In the genomic region with DNA sequence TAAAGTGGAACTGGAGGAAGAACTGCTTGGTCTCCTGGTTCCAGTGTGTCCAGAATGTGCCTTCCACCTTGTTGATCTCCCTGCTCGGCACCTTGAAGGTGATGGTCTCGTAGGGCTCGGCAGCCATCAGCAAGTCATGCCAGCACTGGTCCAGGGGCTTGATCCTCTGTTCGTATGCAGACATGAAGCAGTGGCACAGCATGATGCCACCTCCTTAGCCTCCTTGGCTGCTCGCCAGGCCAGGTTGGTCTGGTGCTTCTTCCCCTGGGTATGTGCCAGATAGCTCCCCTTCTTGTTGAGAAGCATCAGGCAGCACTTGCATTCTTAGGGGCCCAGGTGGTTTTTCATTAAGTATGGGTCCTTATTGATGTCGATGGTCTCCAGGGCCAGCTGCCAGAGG, we compare ENCODE assay signal across 25 cellular contexts. TPM values are rescaled to one million over a fixed set of nuclear protein-coding genes. Genes with fewer than 3 reads are reported as not detected.
DNase-seq lines count a peak whose midpoint lies in the region; ATAC-seq, FAIRE-seq and TF ChIP-seq lines count a peak whose summit lies in the region.
"Had no signal": no experiment of that assay in that cellular context is flagged by ENCODE, and none has a peak within 500 bp of the region (broad histone marks: within the 10 kb centered on the region; RNA-seq: fewer than 3 reads in every experiment).

No MANE protein-coding gene starts in this region.

- H3K4me3 Mint-ChIP-seq in Calu3 (ENCODE audit: low read depth, unreplicated experiment) = no peak overlapping the region
- no peak overlapping the region for H3K4me3 Mint-ChIP-seq in activated T-helper 1 cell treated with anti-CD3 and anti-CD28 coated beads, Interleukin-12 subunit alpha, Interleukin-12 subunit beta, Interleukin-2, Interleukin-4 antibody, amounts not matched to agents 30 ng/mL and 10 ng/mL and 1 ng/mL, durations not matched to agents 14 hours and 24 hours and 36 hours
- H3K4me3 Mint-ChIP-seq: CD8-positive, alpha-beta memory T cell; T-cell had no signal

- no TSS peak for BruUV-seq in Calu3 (replicated peaks; lab: Mats Ljungman, UMichigan)

- no peaks in the 10 kb centered on the region for H3K4me1 ChIP-seq in kidney (ENCODE audit: control insufficient read depth in 1 of 2, insufficient read depth in 1 of 2, low read depth in 1 of 2, low read length in 2 of 2)

- no peak overlapping the region for H3K9ac ChIP-seq in kidney (ENCODE audit: low read length in 2 of 2)
- H3K9ac ChIP-seq: GM23248 had no signal

- DNase-seq in Calu3 (peak; percentile 4), DMS79 (lab: John Stamatoyannopoulos, UW) (peak; percentile 87), NCI-H2171 (lab: John Stamatoyannopoulos, UW) (peak; percentile 24), kidney (peak; percentile 40), NCI-H2107 treated with DMSO at 0.1 percent for 48 hours (lab: John Stamatoyannopoulos, UW; ENCODE audit: unreplicated experiment) (no peak)
- DNase-seq in activated T-helper 1 cell treated with anti-CD3 and anti-CD28 coated beads, Interleukin-12 subunit alpha, Interleukin-12 subunit beta, Interleukin-2, Interleukin-4 antibody, amounts not matched to agents 30 ng/mL and 10 ng/mL and 1 ng/mL, durations not matched to agents 14 hours and 24 hours and 36 hours (ENCODE audit: low spot score) = no peak
- DNase-seq: ACHN; C1 segment of cervical spinal cord; CD8-positive, alpha-beta memory T cell; EL; GM23248; MV-4-11; NCI-H1417 treated with DMSO at 0.1 percent for 48 hours; NCI-H1930; NCI-H2227 treated with DMSO at 0.1 percent for 48 hours; SHP77; T-cell had no signal

- H3K36me3 Mint-ChIP-seq in Calu3 (ENCODE audit: insufficient read depth, unreplicated experiment) = no peaks in the 10 kb centered on the region
- H3K36me3 Mint-ChIP-seq in activated T-helper 1 cell treated with anti-CD3 and anti-CD28 coated beads, Interleukin-12 subunit alpha, Interleukin-12 subunit beta, Interleukin-2, Interleukin-4 antibody, amounts not matched to agents 30 ng/mL and 10 ng/mL and 1 ng/mL, durations not matched to agents 14 hours and 24 hours and 36 hours (ENCODE audit: low read depth) = no peaks in the 10 kb centered on the region
- H3K36me3 Mint-ChIP-seq: T-cell had no signal

- no peak overlapping the region for H3K27ac Mint-ChIP-seq in Calu3 (ENCODE audit: unreplicated experiment)
- no peak overlapping the region for H3K27ac Mint-ChIP-seq in activated T-helper 1 cell treated with anti-CD3 and anti-CD28 coated beads, Interleukin-12 subunit alpha, Interleukin-12 subunit beta, Interleukin-2, Interleukin-4 antibody, amounts not matched to agents 30 ng/mL and 10 ng/mL and 1 ng/mL, durations not matched to agents 14 hours and 24 hours and 36 hours
- H3K27ac Mint-ChIP-seq: T-cell had no signal

- intact Hi-C loops in Calu3 (cut with micrococcal nuclease; ENCODE audit: unreplicated experiment) (no loop called here), kidney (cut with DNase I) (no loop called here)
- intact Hi-C loops in activated T-helper 1 cell treated with anti-CD3 and anti-CD28 coated beads, Interleukin-12 subunit alpha, Interleukin-12 subunit beta, Interleukin-2, Interleukin-4 antibody, amounts not matched to agents 30 ng/mL and 10 ng/mL and 1 ng/mL, durations not matched to agents 14 hours and 24 hours and 36 hours (cut with micrococcal nuclease) = no loop called here

- FAIRE-seq in kidney (lab: Jason Lieb, UNC) = no peak
- FAIRE-seq: GM12878, GM19239, K562, RCC 7860 had no signal

- no peak overlapping the region for H3K27ac ChIP-seq in kidney (ENCODE audit: low read depth in 2 of 2, low read length in 2 of 2)
- H3K27ac ChIP-seq: GM23248 had no signal

- no peaks in the 10 kb centered on the region for H3K36me3 ChIP-seq in kidney (ENCODE audit: control insufficient read depth in 1 of 2, insufficient read depth in 2 of 2, low read length in 2 of 2)

- peaks cover 0 to 2% of the 10 kb centered on the region in 2 donors for H3K9me3 ChIP-seq in kidney (ENCODE audit: control insufficient read depth in 1 of 2, low read length in 2 of 2)

- H3K4me3 ChIP-seq in kidney (ENCODE audit: low read length in 2 of 2) = no peak overlapping the region
- H3K4me3 ChIP-seq: GM12878, GM23248, K562 had no signal

- no peak for ATAC-seq in HG02870 (IDR thresholded peaks at IDR 0.05; ENCODE audit: unreplicated experiment)
- ATAC-seq: GM12878, HCT116, K562, SK-N-SH treated with all-trans-retinoic acid at 6 μM for 48 hours, T-cell had no signal

- TF ChIP-seq CTCF in Calu3 (IDR thresholded peaks at IDR 0.05; ENCODE audit: unreplicated experiment) (no peak), kidney (IDR thresholded peaks at IDR 0.05; ENCODE audit: borderline replicate concordance, extremely low read depth, insufficient read depth) (no peak)

- peaks cover 36% of the 10 kb centered on the region for H3K27me3 Mint-ChIP-seq in Calu3 (ENCODE audit: unreplicated experiment)
- H3K27me3 Mint-ChIP-seq in activated T-helper 1 cell treated with anti-CD3 and anti-CD28 coated beads, Interleukin-12 subunit alpha, Interleukin-12 subunit beta, Interleukin-2, Interleukin-4 antibody, amounts not matched to agents 30 ng/mL and 10 ng/mL and 1 ng/mL, durations not matched to agents 14 hours and 24 hours and 36 hours (ENCODE audit: insufficient read depth) = no peaks in the 10 kb centered on the region

- no peaks in the 10 kb centered on the region for H3K4me1 Mint-ChIP-seq in Calu3 (ENCODE audit: low read depth, unreplicated experiment)
- no peaks in the 10 kb centered on the region for H3K4me1 Mint-ChIP-seq in activated T-helper 1 cell treated with anti-CD3 and anti-CD28 coated beads, Interleukin-12 subunit alpha, Interleukin-12 subunit beta, Interleukin-2, Interleukin-4 antibody, amounts not matched to agents 30 ng/mL and 10 ng/mL and 1 ng/mL, durations not matched to agents 14 hours and 24 hours and 36 hours (ENCODE audit: low read depth)
- H3K4me1 Mint-ChIP-seq: CD8-positive, alpha-beta memory T cell; T-cell had no signal

- H3K9me3 Mint-ChIP-seq in Calu3 (ENCODE audit: low read depth, unreplicated experiment) = no peaks in the 10 kb centered on the region
- H3K9me3 Mint-ChIP-seq in activated T-helper 1 cell treated with anti-CD3 and anti-CD28 coated beads, Interleukin-12 subunit alpha, Interleukin-12 subunit beta, Interleukin-2, Interleukin-4 antibody, amounts not matched to agents 30 ng/mL and 10 ng/mL and 1 ng/mL, durations not matched to agents 14 hours and 24 hours and 36 hours = peaks cover 8% of the 10 kb centered on the region

- CTCF ChIA-PET in Calu3 (lab: Charles Lee) = no interaction called here

RNA-seq across cellular contexts. Expression of a gene that starts 17.8 kb away (rescaled TPM):
- total RNA-seq in Calu3 (2022) (15.7 and 17.0 TPM in 2 replicates), kidney (12.1 TPM)
- polyA plus RNA-seq in kidney (ENCODE audit: insufficient read depth, low read depth, low replicate concordance) = 10.8 TPM
- 0.78 and 1.4 TPM in 2 replicates for total RNA-seq in activated T-helper 1 cell treated with anti-CD3 and anti-CD28 coated beads, Interleukin-12 subunit alpha, Interleukin-12 subunit beta, Interleukin-2, Interleukin-4 antibody, amounts not matched to agents 30 ng/mL and 10 ng/mL and 1 ng/mL, durations not matched to agents 14 hours and 24 hours and 36 hours
- total RNA-seq: GM12878, OCI-LY7 had no signal
- polyA plus RNA-seq: GM12878 had no signal

RNA-seq across cellular contexts. Expression of a gene that starts 31.3 kb away (rescaled TPM):
- total RNA-seq in Calu3 (2022) (38.9 and 45.9 TPM in 2 replicates), kidney (10.7 TPM)
- 35.2 TPM for polyA plus RNA-seq in kidney (ENCODE audit: insufficient read depth, low read depth, low replicate concordance)
- 15.7 and 17.5 TPM in 2 replicates for total RNA-seq in activated T-helper 1 cell treated with anti-CD3 and anti-CD28 coated beads, Interleukin-12 subunit alpha, Interleukin-12 subunit beta, Interleukin-2, Interleukin-4 antibody, amounts not matched to agents 30 ng/mL and 10 ng/mL and 1 ng/mL, durations not matched to agents 14 hours and 24 hours and 36 hours

Comparison
In these comparisons a context has a peak if more than half of its experiments do, and no peak if none do; other contexts are left out.
1. DNase-seq: peak in Calu3 (single experiment), DMS79 (single experiment), NCI-H2171 (single experiment) and kidney (single experiment); none in NCI-H2107 treated with DMSO at 0.1 percent for 48 hours (single experiment) and activated T-helper 1 cell treated with anti-CD3 and anti-CD28 coated beads, Interleukin-12 subunit alpha, Interleukin-12 subunit beta, Interleukin-2, Interleukin-4 antibody, amounts not matched to agents 30 ng/mL and 10 ng/mL and 1 ng/mL, durations not matched to agents 14 hours and 24 hours and 36 hours (single experiment).